8 cellular contexts compared by ENCODE assay signal in the genomic region with DNA sequence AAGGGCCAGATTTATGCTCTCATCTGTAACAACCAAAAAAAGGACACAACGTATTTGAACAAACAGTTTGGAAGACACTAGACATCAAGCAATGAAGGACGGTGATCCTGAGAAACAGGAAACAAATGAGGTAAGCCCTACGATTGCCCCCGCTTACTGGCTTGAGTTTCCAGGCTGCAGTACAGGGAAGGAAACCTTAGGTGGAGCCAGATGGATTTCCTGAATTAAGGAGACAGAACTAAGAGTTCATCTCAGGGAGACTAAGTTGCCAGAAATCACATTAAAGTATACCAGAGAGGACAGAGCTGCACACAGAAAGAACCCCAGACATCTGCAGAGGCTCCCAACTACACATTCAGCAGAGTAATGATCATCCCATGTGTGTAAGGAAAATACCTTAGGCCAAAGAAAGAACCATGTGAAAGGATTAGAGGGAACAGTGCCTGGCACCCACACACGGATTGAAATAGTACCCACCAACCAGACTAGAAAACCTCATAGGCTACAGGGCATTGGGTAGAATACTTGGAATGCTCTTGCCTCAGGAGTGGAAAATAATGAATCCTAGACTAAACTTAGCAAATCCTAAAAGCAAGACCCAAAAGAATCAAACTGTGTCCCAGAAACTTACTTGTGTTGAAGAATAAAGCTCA.
DNase-seq lines count a peak whose midpoint lies in the region; ATAC-seq and TF ChIP-seq lines count a peak whose summit lies in the region.

No MANE protein-coding gene starts in this region.

- no peak overlapping the region for H3K4ac ChIP-seq in IMR-90 (ENCODE audit: low read depth, low read length)

- DNase-seq in BE2C: peak; percentile 26
- DNase-seq in IMR-90: peak; percentile 27
- DNase-seq in astrocyte of the hippocampus (ENCODE audit: low read depth, low spot score): peak; percentile 33
- peak in 1 of 2 donors; percentile 17 for DNase-seq in left colon
- DNase-seq in inferior parietal cortex (ENCODE audit: extremely low spot score): no peak
- DNase-seq in ascending aorta (ENCODE audit: low spot score in 2 of 2): no peak
- no peak for DNase-seq in vagina (ENCODE audit: extremely low spot score in 2 of 2)

- TF ChIP-seq RAD21 in IMR-90 (IDR thresholded peaks at IDR 0.05; ENCODE audit: low read length): peak; percentile 21

- H3K9me1 ChIP-seq in IMR-90 (ENCODE audit: insufficient read depth, low read length): no peaks in the 10 kb centered on the region

- no peak overlapping the region for H2AK5ac ChIP-seq in IMR-90 (ENCODE audit: low read depth, low read length)

- no peaks in the 10 kb centered on the region for H4K20me1 ChIP-seq in IMR-90 (ENCODE audit: insufficient read depth, low read length)

- H3K9me3 ChIP-seq in BE2C (no peaks in the 10 kb centered on the region), IMR-90 (ENCODE audit: control insufficient read depth, insufficient read depth, low read length) (peaks cover 4% of the 10 kb centered on the region), ascending aorta (no peaks in the 10 kb centered on the region), vagina (no peaks in the 10 kb centered on the region)

- no peak overlapping the region for H3K27ac ChIP-seq in IMR-90 (ENCODE audit: insufficient read depth, low read length)
- H3K27ac ChIP-seq in ascending aorta: no peak overlapping the region
- H3K27ac ChIP-seq in vagina: no peak overlapping the region

- intact Hi-C loops in IMR-90 (cut with micrococcal nuclease) (no loop called here), left colon (cut with DNase I, micrococcal nuclease) (no loop called here), ascending aorta (cut with DNase I) (no loop called here), vagina (cut with DNase I) (no loop called here)

- H4K5ac ChIP-seq in IMR-90 (ENCODE audit: low read depth, low read length): no peak overlapping the region

- WGBS in IMR-90 (ENCODE audit: extremely low coverage in 2 of 2, insufficient read length in 1 of 2), 2 experiments: no CpG with 5 or more reads among the region's 5 CpGs

- no peak overlapping the region for H2AK9ac ChIP-seq in IMR-90 (replicated peaks; ENCODE audit: low read depth, low read length, poor library complexity)

- POLR2A ChIA-PET in IMR-90 (lab: Charles Lee; ENCODE audit: unreplicated experiment): no interaction called here

- no peak overlapping the region for H2BK15ac ChIP-seq in IMR-90 (ENCODE audit: low read depth, low read length)

- no peak overlapping the region for H3K14ac ChIP-seq in IMR-90 (replicated peaks; ENCODE audit: low read depth, low read length)

- H2BK120ac ChIP-seq in IMR-90 (ENCODE audit: low read depth, low read length): no peak overlapping the region

- H3K27me3 ChIP-seq in BE2C (peaks cover 7% of the 10 kb centered on the region; the same call in 1 of the 2 replicates), IMR-90 (ENCODE audit: control insufficient read depth, insufficient read depth, low read length) (peaks cover 2% of the 10 kb centered on the region; the same call in 1 of the 2 replicates), ascending aorta (no peaks in the 10 kb centered on the region), vagina (no peaks in the 10 kb centered on the region)

- no peak overlapping the region for H3K18ac ChIP-seq in IMR-90 (ENCODE audit: low read depth, low read length)

- H3K23ac ChIP-seq in IMR-90 (ENCODE audit: low read depth, low read length): no peak overlapping the region

- H2AFZ ChIP-seq in IMR-90 (replicated peaks; ENCODE audit: low read length, poor library complexity): no peak overlapping the region

- H4K91ac ChIP-seq in IMR-90 (ENCODE audit: insufficient read depth, low read depth, low read length): no peak overlapping the region

- H3K4me1 ChIP-seq in BE2C (no peaks in the 10 kb centered on the region), IMR-90 (ENCODE audit: control insufficient read depth, insufficient read depth, low read length) (no peaks in the 10 kb centered on the region), ascending aorta (no peaks in the 10 kb centered on the region), vagina (no peaks in the 10 kb centered on the region)

- H3K4me3 ChIP-seq in BE2C (ENCODE audit: low read depth, low read length) (no peak overlapping the region), IMR-90 (ENCODE audit: insufficient read depth, low read depth, low read length) (no peak overlapping the region), ascending aorta (no peak overlapping the region), vagina (no peak overlapping the region)

- H3K56ac ChIP-seq in IMR-90 (ENCODE audit: extremely low read depth, insufficient read depth, low read length): no peak overlapping the region

- no TSS peak for BruUV-seq in IMR-90 (replicated peaks; lab: Mats Ljungman, UMichigan)

- no peak overlapping the region for H2BK20ac ChIP-seq in IMR-90 (ENCODE audit: low read depth, low read length)

- ATAC-seq in IMR-90 (ENCODE audit: low read depth): peak; percentile 72; the same call in 1 of the 2 replicates
- ATAC-seq in left colon: peak; percentile 89
- no peak for ATAC-seq in HG02938 (IDR thresholded peaks at IDR 0.05; ENCODE audit: unreplicated experiment)

- H3K4me2 ChIP-seq in IMR-90 (ENCODE audit: low read depth, low read length): no peak overlapping the region

- no peaks in the 10 kb centered on the region for H3K79me1 ChIP-seq in IMR-90 (ENCODE audit: low read depth in 1 of 2, low read length in 2 of 2)

- dilution Hi-C loops in IMR-90 (cut with HindIII; ENCODE audit: low sequenced_read_pairs, unreplicated experiment): no loop called here

- no peak overlapping the region for H2BK5ac ChIP-seq in IMR-90 (ENCODE audit: low read depth, low read length, poor library complexity, severe bottlenecking)

- H4K8ac ChIP-seq in IMR-90 (ENCODE audit: low read depth in 2 of 2, low read length in 2 of 2): no peak overlapping the region

- in situ Hi-C loops in IMR-90 (cut with MboI; ENCODE audit: low sequenced_read_pairs): no loop called here

- H3K36me3 ChIP-seq in BE2C (no peaks in the 10 kb centered on the region), IMR-90 (ENCODE audit: control insufficient read depth, insufficient read depth, low read length) (no peaks in the 10 kb centered on the region), ascending aorta (no peaks in the 10 kb centered on the region), vagina (no peaks in the 10 kb centered on the region)

- CTCF ChIA-PET in IMR-90 (lab: Yijun Ruan, JAX): interaction anchor here (0.6 to 0.9 kb wide), 2 partner anchors 8 to 377 kb away, joined by 3 read pairs; no protein-coding TSS in a partner anchor

- TF ChIP-seq CTCF in BE2C (IDR thresholded peaks at IDR 0.05; ENCODE audit: low read depth, low read length) (peak; percentile 63), IMR-90 (conservative IDR thresholded peaks at IDR 0.05; ENCODE audit: low read depth, low read length) (peak; percentile 40), ascending aorta (IDR thresholded peaks at IDR 0.05) (peak in 1 of 3 experiments; percentile 23), vagina (IDR thresholded peaks at IDR 0.05) (no peak)

- no peak for TF ChIP-seq POLR2A in IMR-90 (IDR thresholded peaks at IDR 0.05; ENCODE audit: low read depth, low read length)
- TF ChIP-seq POLR2A in vagina (IDR thresholded peaks at IDR 0.05): no peak

- no peak overlapping the region for H3K9ac ChIP-seq in IMR-90 (ENCODE audit: low read depth, low read length)

TF ChIP-seq in IMR-90, 13 proteins besides CTCF, POLR2A, EP300 and RAD21:
- TF ChIP-seq SMC3 (IDR thresholded peaks at IDR 0.05; ENCODE audit: low read depth, low read length) (no peak), FOS (IDR thresholded peaks at IDR 0.05; ENCODE audit: low read depth, low read length) (no peak), MAFK (IDR thresholded peaks at IDR 0.05; ENCODE audit: low read depth, low read length) (no peak), MXI1 (IDR thresholded peaks at IDR 0.05; ENCODE audit: borderline replicate concordance, low read depth, low read length) (no peak), RFX5 (IDR thresholded peaks at IDR 0.05; ENCODE audit: low read depth, low read length) (no peak)

Comparison
In these comparisons a context has a peak if more than half of its experiments do, and no peak if none do; other contexts are left out.
1. DNase-seq: peak in BE2C (single experiment), IMR-90 (single experiment) and astrocyte of the hippocampus (single experiment); none in inferior parietal cortex (single experiment), ascending aorta (0 of 2) and vagina (0 of 2).
2. CTCF ChIP-seq: peak in BE2C (single experiment) and IMR-90 (single experiment); none in vagina (0 of 3).